ENCODE assay signal across 12 cellular contexts in genomic region chr14:100416921-100417451, GRCh38. TPM values are rescaled to one million over a fixed set of nuclear protein-coding genes. Genes with fewer than 3 reads are reported as not detected.
A peak's percentile ranks its signal among the peaks of the same experiment; 100 is the strongest.
DNase-seq lines count a peak whose midpoint lies in the region; ATAC-seq and TF ChIP-seq lines count a peak whose summit lies in the region.
"Had no signal": no experiment of that assay in that cellular context is flagged by ENCODE, and none has a peak within 500 bp of the region (broad histone marks: within the 10 kb centered on the region; RNA-seq: fewer than 3 reads in every experiment).

No MANE protein-coding gene starts in this region.

- TF ChIP-seq CTCF in choroid plexus epithelial cell (conservative IDR thresholded peaks at IDR 0.05; ENCODE audit: low read depth, low read length) (no peak), mucosa of descending colon (IDR thresholded peaks at IDR 0.05) (no peak), BE2C (IDR thresholded peaks at IDR 0.05; ENCODE audit: low read depth, low read length) (no peak)

- H3K4me3 ChIP-seq in NT2/D1 (ENCODE audit: insufficient read length, low read depth) (no peak overlapping the region), choroid plexus epithelial cell (ENCODE audit: low read depth, low read length) (no peak overlapping the region), mucosa of descending colon (no peak overlapping the region), BE2C (ENCODE audit: low read depth, low read length) (no peak overlapping the region)
- H3K4me3 ChIP-seq: GM12878 had no signal

- H3K9me3 ChIP-seq in NT2/D1 (ENCODE audit: insufficient read depth, low read length) (no peaks in the 10 kb centered on the region), mucosa of descending colon (no peaks in the 10 kb centered on the region), BE2C (no peaks in the 10 kb centered on the region)

- H3K36me3 ChIP-seq in NT2/D1 (ENCODE audit: insufficient read depth, insufficient read length, low read length) (no peaks in the 10 kb centered on the region), mucosa of descending colon (ENCODE audit: low read depth) (no peaks in the 10 kb centered on the region), BE2C (no peaks in the 10 kb centered on the region)

- intact Hi-C loops in mucosa of descending colon (cut with DNase I, micrococcal nuclease): no loop called here

- in situ Hi-C loops in Caki2 (cut with HindIII; ENCODE audit: low pct_unique_long_range_greater_than_20kb, low sequenced_read_pairs): loop anchor here (25.0 kb wide), 1 partner anchor 245 kb away; no protein-coding TSS in a partner anchor

- peak; percentile 33 for DNase-seq in Caki2 (ENCODE audit: low read depth)
- no peak for DNase-seq in NT2/D1 (ENCODE audit: low read depth, low spot score)
- peak; percentile 33 for DNase-seq in choroid plexus epithelial cell (ENCODE audit: low read depth)
- peak in 1 of 3 donors; percentile 56 for DNase-seq in mucosa of descending colon
- no peak for DNase-seq in NCI-H1930 (lab: John Stamatoyannopoulos, UW)
- DNase-seq in BE2C: no peak
- no peak for DNase-seq in NCI-H1092 treated with DMSO at 0.1 percent for 48 hours (lab: John Stamatoyannopoulos, UW)
- DNase-seq: activated gamma-delta T cell; CD4-positive, alpha-beta memory T cell; stimulated activated CD4-positive, alpha-beta T cell treated with anti-CD3 and anti-CD28 coated beads, Interleukin-12 subunit alpha, Interleukin-12 subunit beta, amount 100 ng/mL, for 4 hours had no signal

- H3K27me3 ChIP-seq in NT2/D1 (ENCODE audit: insufficient read depth, insufficient read length): no peaks in the 10 kb centered on the region
- H3K27me3 ChIP-seq in BE2C: no peaks in the 10 kb centered on the region

- H3K4me1 ChIP-seq in NT2/D1 (ENCODE audit: insufficient read depth, insufficient read length) (peaks cover 8% of the 10 kb centered on the region), mucosa of descending colon (ENCODE audit: low read depth) (peaks cover 37% of the 10 kb centered on the region), BE2C (peaks cover 32% of the 10 kb centered on the region)

- peak overlapping the region; percentile 36 for H3K9ac ChIP-seq in NT2/D1 (ENCODE audit: insufficient read length, low read depth)

- ATAC-seq in mucosa of descending colon (peak; percentile 71), GM18907 (IDR thresholded peaks at IDR 0.05; ENCODE audit: unreplicated experiment) (no peak)

RNA-seq across cellular contexts. Expression of gene WDR25, which starts 40.7 kb away (rescaled TPM):
- 6.7 and 15.6 TPM in 2 replicates for total RNA-seq in Caki2 (2014; rRNA removed; shearing (Covaris generic); ENCODE audit: low replicate concordance)
- total RNA-seq in mucosa of descending colon: 10 to 100 TPM in 2 of 3 donors, 1 to 10 TPM in 1; 7.8 to 11.1 (median 10.9) TPM
- polyA plus RNA-seq in BE2C (2012; ENCODE audit: insufficient read depth, insufficient read length, low read depth): 76.3 TPM

Comparison
In these comparisons a context has a peak if more than half of its experiments do, and no peak if none do; other contexts are left out.
1. DNase-seq: peak in Caki2 (single experiment) and choroid plexus epithelial cell (single experiment); none in NT2/D1 (single experiment), NCI-H1930 (0 of 2), BE2C (single experiment) and NCI-H1092 treated with DMSO at 0.1 percent for 48 hours (single experiment).